25 cellular contexts compared by ENCODE assay signal in the genomic region with DNA sequence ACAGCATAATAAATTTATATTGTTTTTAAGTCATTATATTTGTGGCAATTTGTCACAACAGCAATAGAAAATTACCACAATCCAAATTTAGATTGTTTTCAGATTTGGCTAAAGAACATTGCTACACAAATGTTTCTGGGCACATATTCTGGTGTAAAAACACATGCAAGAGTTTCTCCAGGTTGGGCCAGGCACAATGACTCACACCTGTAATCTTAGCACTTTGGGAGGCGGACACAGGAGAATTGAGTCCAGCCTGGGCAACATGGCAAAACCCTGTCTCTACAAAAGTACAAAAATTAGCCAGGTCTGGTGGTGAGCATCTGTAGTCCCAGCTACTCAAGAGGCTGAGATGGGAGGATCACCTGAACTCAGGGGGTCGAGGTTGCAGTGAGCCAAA. TPM values are rescaled to one million over a fixed set of nuclear protein-coding genes. Genes with fewer than 3 reads are reported as not detected.
A peak's percentile ranks its signal among the peaks of the same experiment; 100 is the strongest.
DNase-seq lines count a peak whose midpoint lies in the region; ATAC-seq, FAIRE-seq and TF ChIP-seq lines count a peak whose summit lies in the region.
"Had no signal": no experiment of that assay in that cellular context is flagged by ENCODE, and none has a peak within 500 bp of the region (broad histone marks: within the 10 kb centered on the region; RNA-seq: fewer than 3 reads in every experiment).

No MANE protein-coding gene starts in this region.

- no peaks in the 10 kb centered on the region for H3K23me2 ChIP-seq in H9 (ENCODE audit: insufficient read length, low read depth, low read length, poor library complexity, severe bottlenecking)

- 29 to 45% methylated on average over 2 of the region's 2 CpGs for WGBS in pancreas, 2 donors
- WGBS in H9 (ENCODE audit: extremely low coverage, insufficient read length, low lambda C conversion rate), result no CpG with 5 or more reads among the region's 2 CpGs

- H3K4ac ChIP-seq in H9 (ENCODE audit: low read depth, low read length), result no peak overlapping the region

- H3K9me3 Mint-ChIP-seq in H9 (no peaks in the 10 kb centered on the region), neural progenitor cell (no peaks in the 10 kb centered on the region)
- H3K9me3 Mint-ChIP-seq: CD8-positive, alpha-beta memory T cell had no signal

- TF ChIP-seq POLR2A in GM12891 (IDR thresholded peaks at IDR 0.05; ENCODE audit: low read depth, low read length), result no peak

- no peak overlapping the region for H2AFZ ChIP-seq in H9 (ENCODE audit: low read length)
- no peak overlapping the region for H2AFZ ChIP-seq in neural progenitor cell (replicated peaks)
- H2AFZ ChIP-seq: GM23248 had no signal

- no peak overlapping the region for H3K56ac ChIP-seq in H9 (ENCODE audit: insufficient read length, low read depth, low read length)

- TF ChIP-seq CTCF in HEK293 (tag by site-specific recombination; IDR thresholded peaks at IDR 0.05) (no peak), bronchial epithelial cell (IDR thresholded peaks at IDR 0.05; ENCODE audit: insufficient read depth, low read length, severe bottlenecking) (no peak), pancreas (IDR thresholded peaks at IDR 0.05) (no peak), H9 (conservative IDR thresholded peaks at IDR 0.05) (no peak), neural progenitor cell (IDR thresholded peaks at IDR 0.05) (no peak)

- H2BK20ac ChIP-seq in H9 (ENCODE audit: low read depth, low read length, poor library complexity, severe bottlenecking), result no peak overlapping the region

- H3K36me3 Mint-ChIP-seq in H9 (ENCODE audit: insufficient read depth in 1 of 3, low read depth in 3 of 3) (no peaks in the 10 kb centered on the region), neural progenitor cell (no peaks in the 10 kb centered on the region)

- H3K18ac ChIP-seq in H9 (ENCODE audit: insufficient read length, low read depth, low read length), result no peak overlapping the region

- H3K79me2 ChIP-seq in H9 (ENCODE audit: insufficient read depth, low read length), result no peaks in the 10 kb centered on the region
- H3K79me2 ChIP-seq in neural progenitor cell (ENCODE audit: low read depth), result no peaks in the 10 kb centered on the region

- no peak overlapping the region for H3K4me3 ChIP-seq in HEK293 (ENCODE audit: low read depth, low read length)
- no peak overlapping the region for H3K4me3 ChIP-seq in bronchial epithelial cell (ENCODE audit: low read depth, low read length)
- no peak overlapping the region for H3K4me3 ChIP-seq in pancreas
- no peak overlapping the region for H3K4me3 ChIP-seq in neural progenitor cell
- H3K4me3 ChIP-seq: GM23248 had no signal

- H3K27ac Mint-ChIP-seq in H9, result no peak overlapping the region
- H3K27ac Mint-ChIP-seq in neural progenitor cell, result no peak overlapping the region
- H3K27ac Mint-ChIP-seq: CD4-positive, CD25-positive, alpha-beta regulatory T cell; CD8-positive, alpha-beta memory T cell; IgD-negative memory B cell had no signal

- H3K9ac ChIP-seq in H9 (ENCODE audit: extremely low read depth, insufficient read length, low read length) (no peak overlapping the region), neural progenitor cell (no peak overlapping the region)
- H3K9ac ChIP-seq: GM23248 had no signal

- H3K4me1 ChIP-seq in HEK293 (ENCODE audit: control insufficient read depth, insufficient read depth, low read length) (no peaks in the 10 kb centered on the region), pancreas (peaks cover 5 to 49% (median 18%) of the 10 kb centered on the region in 3 donors), H9 (ENCODE audit: insufficient read depth, low read length) (no peaks in the 10 kb centered on the region), neural progenitor cell (no peaks in the 10 kb centered on the region)
- H3K4me1 ChIP-seq: BE2C had no signal

- peak; percentile 16 for FAIRE-seq in GM12891 (lab: Jason Lieb, UNC)
- no peak for FAIRE-seq in bronchial epithelial cell (lab: Jason Lieb, UNC)
- FAIRE-seq in pancreas (lab: Jason Lieb, UNC), result no peak
- FAIRE-seq: A204.1, GM12892, GM18507, H54, HepG2 had no signal

- H2BK15ac ChIP-seq in H9 (ENCODE audit: low read depth, low read length), result no peak overlapping the region

- H4K8ac ChIP-seq in H9 (replicated peaks; ENCODE audit: insufficient read length, low read depth, low read length), result no peak overlapping the region

- no peak overlapping the region for H3T11ph ChIP-seq in H9 (ENCODE audit: low read length)

- no peak overlapping the region for H3K27ac ChIP-seq in HEK293 (ENCODE audit: extremely low read depth, low read depth, low read length)
- H3K27ac ChIP-seq in pancreas, result peak overlapping the region in 2 of 4 donors; percentile 16 to 22
- H3K27ac ChIP-seq in H9 (ENCODE audit: insufficient read length, low read depth, low read length), result no peak overlapping the region
- no peak overlapping the region for H3K27ac ChIP-seq in neural progenitor cell
- H3K27ac ChIP-seq: GM23248 had no signal

- no peaks in the 10 kb centered on the region for H3K27me3 ChIP-seq in bronchial epithelial cell (ENCODE audit: control insufficient read depth, insufficient read depth, low read length)
- H3K27me3 ChIP-seq in pancreas, result no peaks in the 10 kb centered on the region
- no peaks in the 10 kb centered on the region for H3K27me3 ChIP-seq in H9 (ENCODE audit: insufficient read depth, low read length)
- H3K27me3 ChIP-seq in neural progenitor cell, result no peaks in the 10 kb centered on the region

- H3K4me3 Mint-ChIP-seq in H9 (no peak overlapping the region), neural progenitor cell (no peak overlapping the region)
- H3K4me3 Mint-ChIP-seq: CD4-positive, CD25-positive, alpha-beta regulatory T cell; CD8-positive, alpha-beta memory T cell; IgD-negative memory B cell had no signal

- CTCF ChIA-PET in HEK293 (lab: Yijun Ruan, JAX), result interaction anchor here (0.6 to 0.7 kb wide), 3 partner anchors 25 to 271 kb away, joined by 3 to 6 read pairs (median 4); no protein-coding TSS in a partner anchor

- H2BK120ac ChIP-seq in H9 (ENCODE audit: low read depth, low read length, poor library complexity, severe bottlenecking), result no peak overlapping the region

- H3K4me2 ChIP-seq in H9 (ENCODE audit: insufficient read depth, insufficient read length, low read length) (no peak overlapping the region), neural progenitor cell (no peak overlapping the region)

- no peak overlapping the region for H4K91ac ChIP-seq in H9 (ENCODE audit: insufficient read length, low read depth, low read length)

- POLR2A ChIA-PET in HEK293 (lab: Yijun Ruan, JAX), result no interaction called here

- ATAC-seq in pancreas, result peak; percentile 64 to 72 (median 69)
- ATAC-seq: HCT116, HepG2 had no signal

- H3K27me3 Mint-ChIP-seq in H9 (ENCODE audit: low read depth) (no peaks in the 10 kb centered on the region), neural progenitor cell (ENCODE audit: insufficient read depth, low read depth) (no peaks in the 10 kb centered on the region)
- H3K27me3 Mint-ChIP-seq: CD4-positive, CD25-positive, alpha-beta regulatory T cell; CD8-positive, alpha-beta memory T cell; IgD-negative memory B cell had no signal

- H2BK5ac ChIP-seq in H9 (ENCODE audit: insufficient read length, low read length), result no peak overlapping the region

- H4K20me1 ChIP-seq in H9 (ENCODE audit: control insufficient read depth, insufficient read depth, insufficient read length) (no peaks in the 10 kb centered on the region), neural progenitor cell (ENCODE audit: low read depth) (no peaks in the 10 kb centered on the region)

- H4K5ac ChIP-seq in H9 (ENCODE audit: insufficient read length, low read depth, low read length), result no peak overlapping the region

- DNase-seq in GM12891 (ENCODE audit: insufficient read length, low spot score) (no peak), bronchial epithelial cell (ENCODE audit: low read depth) (peak; percentile 26), pancreas (peak in 1 of 6 donors; percentile 55), H9 (no peak), neural progenitor cell (ENCODE audit: low spot score) (no peak), NCI-H2029 treated with DMSO at 0.1 percent for 48 hours (lab: John Stamatoyannopoulos, UW) (no peak)
- DNase-seq: ACHN; BE2C; C1 segment of cervical spinal cord; CD4-positive, CD25-positive, alpha-beta regulatory T cell; CD8-positive, alpha-beta memory T cell; COR-L47; DMS 273 treated with DMSO at 0.1 percent for 48 hours; DMS53; DND-41; EL; GM23248 had no signal

- no peaks in the 10 kb centered on the region for H3K9me3 ChIP-seq in HEK293 (ENCODE audit: control insufficient read depth, insufficient read depth, low read depth, low read length)
- no peaks in the 10 kb centered on the region for H3K9me3 ChIP-seq in pancreas
- no peaks in the 10 kb centered on the region for H3K9me3 ChIP-seq in H9 (ENCODE audit: control insufficient read depth, low read depth, low read length)
- no peaks in the 10 kb centered on the region for H3K9me3 ChIP-seq in neural progenitor cell (ENCODE audit: low read depth)
- H3K9me3 ChIP-seq: BE2C had no signal

- H3K4me1 Mint-ChIP-seq in H9, result no peaks in the 10 kb centered on the region
- no peaks in the 10 kb centered on the region for H3K4me1 Mint-ChIP-seq in neural progenitor cell

- H3K36me3 ChIP-seq in HEK293 (ENCODE audit: control insufficient read depth in 2 of 2, insufficient read depth in 1 of 2, low read length in 2 of 2) (no peaks in the 10 kb centered on the region; a peak in 1 of 3 replicates), bronchial epithelial cell (ENCODE audit: control insufficient read depth, insufficient read depth, low read length) (no peaks in the 10 kb centered on the region), pancreas (no peaks in the 10 kb centered on the region), neural progenitor cell (no peaks in the 10 kb centered on the region)
- H3K36me3 ChIP-seq: BE2C had no signal

- no peak overlapping the region for H2BK12ac ChIP-seq in H9 (ENCODE audit: insufficient read length, low read depth, low read length)

- H3K23ac ChIP-seq in H9 (ENCODE audit: insufficient read length, low read depth, low read length), result no peak overlapping the region

- no peaks in the 10 kb centered on the region for H3F3A ChIP-seq in neural progenitor cell (ENCODE audit: low read depth)

- no peak overlapping the region for H2AK5ac ChIP-seq in H9 (ENCODE audit: insufficient read length, low read length)

- H3K14ac ChIP-seq in H9 (ENCODE audit: insufficient read depth, low read length), result no peak overlapping the region

- intact Hi-C loops in pancreas (cut with DNase I), result no loop called here

- no peaks in the 10 kb centered on the region for H3K79me1 ChIP-seq in H9 (ENCODE audit: insufficient read depth, low read depth, low read length, poor library complexity, severe bottlenecking)

TF ChIP-seq in GM12891, 5 proteins besides CTCF, POLR2A, EP300 and RAD21 (continues in another document):
- TF ChIP-seq SPI1 (IDR thresholded peaks at IDR 0.05; ENCODE audit: low read depth, low read length), result no peak
- no peak for TF ChIP-seq PAX5 (IDR thresholded peaks at IDR 0.05; ENCODE audit: insufficient read depth, low read length, severe bottlenecking)

TF ChIP-seq in HEK293, 187 proteins besides CTCF, POLR2A, EP300 and RAD21 (continues in another document):
- no peak for TF ChIP-seq ZSCAN16 (tag by site-specific recombination; IDR thresholded peaks at IDR 0.05)

RNA-seq across cellular contexts. Expression of gene ERO1B, which starts 8.4 kb away (rescaled TPM):
- polyA plus RNA-seq in GM12891 (2012; ENCODE audit: low read depth, missing spikeins), result 8.9 TPM
- total RNA-seq in bronchial epithelial cell (2.9 and 5.0 TPM in 2 replicates), pancreas (100 to 1,000 TPM in 3 of 6 donors, 10 to 100 TPM in 3; 94.9 to 153 (median 100) TPM), H9 (2021) (1.3 and 1.5 TPM in 2 replicates), neural progenitor cell (ENCODE audit: low replicate concordance) (4.4 and 6.7 TPM in 2 replicates)
- 100 to 1,000 TPM in 1 of 2 donors, 10 to 100 TPM in 1; 84.5 to 225 TPM for polyA plus RNA-seq in pancreas

Comparison
In these comparisons a context has a peak if more than half of its experiments do, and no peak if none do; other contexts are left out.
1. RNA of gene ERO1B, which starts 8.4 kb away (total RNA-seq): 94.9 to 153 TPM in pancreas; 4.4 to 6.7 TPM in neural progenitor cell, 2.9 to 5.0 TPM in bronchial epithelial cell and 1.3 to 1.5 TPM in H9; every median in the first group is over 10 times any median in the second.